ENCODE assay signal across 9 cellular contexts in genomic region chr18:41982942-41983660, GRCh38. TPM values are rescaled to one million over a fixed set of nuclear protein-coding genes. Genes with fewer than 3 reads are reported as not detected.
DNase-seq lines count a peak whose midpoint lies in the region; ATAC-seq and TF ChIP-seq lines count a peak whose summit lies in the region.
"Had no signal": no experiment of that assay in that cellular context is flagged by ENCODE, and none has a peak within 500 bp of the region (broad histone marks: within the 10 kb centered on the region; RNA-seq: fewer than 3 reads in every experiment).

No MANE protein-coding gene starts in this region.

- no peak for TF ChIP-seq POLR2A in esophagus muscularis mucosa (IDR thresholded peaks at IDR 0.05; ENCODE audit: low read depth)

- no peak overlapping the region for H3K4me3 ChIP-seq in esophagus muscularis mucosa
- H3K4me3 ChIP-seq in mucosa of descending colon: no peak overlapping the region
- H3K4me3 ChIP-seq: K562 had no signal

- H3K4me1 ChIP-seq in esophagus muscularis mucosa (no peaks in the 10 kb centered on the region), mucosa of descending colon (ENCODE audit: low read depth) (no peaks in the 10 kb centered on the region)

- 89% methylated on average over 2 of the region's 2 CpGs for WGBS in esophagus muscularis mucosa

- TF ChIP-seq EP300 in esophagus muscularis mucosa (IDR thresholded peaks at IDR 0.05): no peak

- intact Hi-C loops in esophagus muscularis mucosa (cut with DNase I) (no loop called here), mucosa of descending colon (cut with DNase I, micrococcal nuclease) (no loop called here)

- no peaks in the 10 kb centered on the region for H3K27me3 ChIP-seq in esophagus muscularis mucosa

- H3K36me3 ChIP-seq in esophagus muscularis mucosa (peaks cover 3 to 17% (median 11%) of the 10 kb centered on the region in 4 donors), mucosa of descending colon (ENCODE audit: low read depth) (no peaks in the 10 kb centered on the region)

- H3K27ac ChIP-seq in esophagus muscularis mucosa (replicated peaks in 1 of 4): no peak overlapping the region

- H3K9me3 ChIP-seq in esophagus muscularis mucosa (no peaks in the 10 kb centered on the region), mucosa of descending colon (no peaks in the 10 kb centered on the region)

- TF ChIP-seq CTCF in esophagus muscularis mucosa (IDR thresholded peaks at IDR 0.05): no peak
- no peak for TF ChIP-seq CTCF in mucosa of descending colon (IDR thresholded peaks at IDR 0.05)

- DNase-seq in dermis blood vessel endothelial cell (peak; percentile 27), esophagus muscularis mucosa (ENCODE audit: extremely low spot score) (no peak), anterior cingulate cortex (lab: John Stamatoyannopoulos, UW) (no peak), occipital lobe (lab: John Stamatoyannopoulos, UW) (no peak), mucosa of descending colon (no peak)

- peak; percentile 94 for ATAC-seq in GM18867 (IDR thresholded peaks at IDR 0.05; ENCODE audit: unreplicated experiment)
- ATAC-seq in GM21528 (IDR thresholded peaks at IDR 0.05; ENCODE audit: low FRiP score, unreplicated experiment): peak; percentile 96
- ATAC-seq in HG03354 (IDR thresholded peaks at IDR 0.05; ENCODE audit: poor library complexity, severe bottlenecking, unreplicated experiment): peak; percentile 95
- no peak for ATAC-seq in mucosa of descending colon
- ATAC-seq: K562 had no signal

RNA-seq across cellular contexts. Expression of gene PIK3C3, which starts 28.1 kb away (rescaled TPM):
- total RNA-seq in dermis blood vessel endothelial cell: 56.6 and 63.1 TPM in 2 replicates
- 10 to 100 TPM; 24.3 to 39.1 (median 28.8) TPM for total RNA-seq in esophagus muscularis mucosa
- total RNA-seq in occipital lobe: 108 TPM
- total RNA-seq in mucosa of descending colon: 10 to 100 TPM; 46.2 to 57.1 (median 53.4) TPM
